ENCODE assay signal across 1 cellular context in the genomic region with DNA sequence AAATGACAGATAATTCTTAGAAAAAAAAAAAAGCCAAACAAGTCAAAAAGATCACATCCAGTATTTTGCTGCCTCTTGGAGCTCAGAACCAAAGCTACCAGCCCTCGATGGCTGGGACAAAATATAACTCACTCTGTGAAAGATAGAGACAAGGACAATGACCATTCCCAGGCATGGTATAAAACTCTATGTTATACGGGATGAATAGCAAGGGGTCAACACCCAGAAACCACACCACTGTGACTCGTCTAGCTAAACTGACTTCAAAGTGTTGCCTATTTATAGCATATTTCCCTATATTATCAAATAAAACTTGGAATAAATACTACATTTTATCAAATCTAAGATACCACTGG.
TF ChIP-seq lines count a peak whose summit lies in the region.

No MANE protein-coding gene starts in this region.

TF ChIP-seq in GM23338, 12 proteins besides CTCF, POLR2A, EP300 and RAD21 (continued from another document):
- TF ChIP-seq, protein P1, sequence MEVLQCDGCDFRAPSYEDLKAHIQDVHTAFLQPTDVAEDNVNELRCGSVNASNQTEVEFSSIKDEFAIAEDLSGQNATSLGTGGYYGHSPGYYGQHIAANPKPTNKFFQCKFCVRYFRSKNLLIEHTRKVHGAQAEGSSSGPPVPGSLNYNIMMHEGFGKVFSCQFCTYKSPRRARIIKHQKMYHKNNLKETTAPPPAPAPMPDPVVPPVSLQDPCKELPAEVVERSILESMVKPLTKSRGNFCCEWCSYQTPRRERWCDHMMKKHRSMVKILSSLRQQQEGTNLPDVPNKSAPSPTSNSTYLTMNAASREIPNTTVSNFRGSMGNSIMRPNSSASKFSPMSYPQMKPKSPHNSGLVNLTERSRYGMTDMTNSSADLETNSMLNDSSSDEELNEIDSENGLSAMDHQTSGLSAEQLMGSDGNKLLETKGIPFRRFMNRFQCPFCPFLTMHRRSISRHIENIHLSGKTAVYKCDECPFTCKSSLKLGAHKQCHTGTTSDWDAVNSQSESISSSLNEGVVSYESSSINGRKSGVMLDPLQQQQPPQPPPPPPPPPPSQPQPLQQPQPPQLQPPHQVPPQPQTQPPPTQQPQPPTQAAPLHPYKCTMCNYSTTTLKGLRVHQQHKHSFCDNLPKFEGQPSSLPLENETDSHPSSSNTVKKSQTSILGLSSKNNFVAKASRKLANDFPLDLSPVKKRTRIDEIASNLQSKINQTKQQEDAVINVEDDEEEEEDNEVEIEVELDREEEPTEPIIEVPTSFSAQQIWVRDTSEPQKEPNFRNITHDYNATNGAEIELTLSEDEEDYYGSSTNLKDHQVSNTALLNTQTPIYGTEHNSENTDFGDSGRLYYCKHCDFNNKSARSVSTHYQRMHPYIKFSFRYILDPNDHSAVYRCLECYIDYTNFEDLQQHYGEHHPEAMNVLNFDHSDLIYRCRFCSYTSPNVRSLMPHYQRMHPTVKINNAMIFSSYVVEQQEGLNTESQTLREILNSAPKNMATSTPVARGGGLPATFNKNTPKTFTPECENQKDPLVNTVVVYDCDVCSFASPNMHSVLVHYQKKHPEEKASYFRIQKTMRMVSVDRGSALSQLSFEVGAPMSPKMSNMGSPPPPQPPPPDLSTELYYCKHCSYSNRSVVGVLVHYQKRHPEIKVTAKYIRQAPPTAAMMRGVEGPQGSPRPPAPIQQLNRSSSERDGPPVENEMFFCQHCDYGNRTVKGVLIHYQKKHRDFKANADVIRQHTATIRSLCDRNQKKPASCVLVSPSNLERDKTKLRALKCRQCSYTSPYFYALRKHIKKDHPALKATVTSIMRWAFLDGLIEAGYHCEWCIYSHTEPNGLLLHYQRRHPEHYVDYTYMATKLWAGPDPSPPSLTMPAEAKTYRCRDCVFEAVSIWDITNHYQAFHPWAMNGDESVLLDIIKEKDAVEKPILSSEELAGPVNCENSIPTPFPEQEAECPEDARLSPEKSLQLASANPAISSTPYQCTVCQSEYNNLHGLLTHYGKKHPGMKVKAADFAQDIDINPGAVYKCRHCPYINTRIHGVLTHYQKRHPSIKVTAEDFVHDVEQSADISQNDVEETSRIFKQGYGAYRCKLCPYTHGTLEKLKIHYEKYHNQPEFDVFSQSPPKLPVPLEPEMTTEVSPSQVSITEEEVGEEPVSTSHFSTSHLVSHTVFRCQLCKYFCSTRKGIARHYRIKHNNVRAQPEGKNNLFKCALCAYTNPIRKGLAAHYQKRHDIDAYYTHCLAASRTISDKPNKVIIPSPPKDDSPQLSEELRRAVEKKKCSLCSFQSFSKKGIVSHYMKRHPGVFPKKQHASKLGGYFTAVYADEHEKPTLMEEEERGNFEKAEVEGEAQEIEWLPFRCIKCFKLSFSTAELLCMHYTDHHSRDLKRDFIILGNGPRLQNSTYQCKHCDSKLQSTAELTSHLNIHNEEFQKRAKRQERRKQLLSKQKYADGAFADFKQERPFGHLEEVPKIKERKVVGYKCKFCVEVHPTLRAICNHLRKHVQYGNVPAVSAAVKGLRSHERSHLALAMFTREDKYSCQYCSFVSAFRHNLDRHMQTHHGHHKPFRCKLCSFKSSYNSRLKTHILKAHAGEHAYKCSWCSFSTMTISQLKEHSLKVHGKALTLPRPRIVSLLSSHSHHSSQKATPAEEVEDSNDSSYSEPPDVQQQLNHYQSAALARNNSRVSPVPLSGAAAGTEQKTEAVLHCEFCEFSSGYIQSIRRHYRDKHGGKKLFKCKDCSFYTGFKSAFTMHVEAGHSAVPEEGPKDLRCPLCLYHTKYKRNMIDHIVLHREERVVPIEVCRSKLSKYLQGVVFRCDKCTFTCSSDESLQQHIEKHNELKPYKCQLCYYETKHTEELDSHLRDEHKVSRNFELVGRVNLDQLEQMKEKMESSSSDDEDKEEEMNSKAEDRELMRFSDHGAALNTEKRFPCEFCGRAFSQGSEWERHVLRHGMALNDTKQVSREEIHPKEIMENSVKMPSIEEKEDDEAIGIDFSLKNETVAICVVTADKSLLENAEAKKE (CRISPR knock-in tag; IDR thresholded peaks at IDR 0.05): no peak
- TF ChIP-seq EZH2phosphoT487 (IDR thresholded peaks at IDR 0.05; ENCODE audit: unreplicated experiment): no peak
- no peak for TF ChIP-seq STAT1 (IDR thresholded peaks at IDR 0.05; ENCODE audit: unreplicated experiment)
- no peak for TF ChIP-seq EZH2 (IDR thresholded peaks at IDR 0.05; ENCODE audit: low read depth, unreplicated experiment)
- TF ChIP-seq, protein P2, sequence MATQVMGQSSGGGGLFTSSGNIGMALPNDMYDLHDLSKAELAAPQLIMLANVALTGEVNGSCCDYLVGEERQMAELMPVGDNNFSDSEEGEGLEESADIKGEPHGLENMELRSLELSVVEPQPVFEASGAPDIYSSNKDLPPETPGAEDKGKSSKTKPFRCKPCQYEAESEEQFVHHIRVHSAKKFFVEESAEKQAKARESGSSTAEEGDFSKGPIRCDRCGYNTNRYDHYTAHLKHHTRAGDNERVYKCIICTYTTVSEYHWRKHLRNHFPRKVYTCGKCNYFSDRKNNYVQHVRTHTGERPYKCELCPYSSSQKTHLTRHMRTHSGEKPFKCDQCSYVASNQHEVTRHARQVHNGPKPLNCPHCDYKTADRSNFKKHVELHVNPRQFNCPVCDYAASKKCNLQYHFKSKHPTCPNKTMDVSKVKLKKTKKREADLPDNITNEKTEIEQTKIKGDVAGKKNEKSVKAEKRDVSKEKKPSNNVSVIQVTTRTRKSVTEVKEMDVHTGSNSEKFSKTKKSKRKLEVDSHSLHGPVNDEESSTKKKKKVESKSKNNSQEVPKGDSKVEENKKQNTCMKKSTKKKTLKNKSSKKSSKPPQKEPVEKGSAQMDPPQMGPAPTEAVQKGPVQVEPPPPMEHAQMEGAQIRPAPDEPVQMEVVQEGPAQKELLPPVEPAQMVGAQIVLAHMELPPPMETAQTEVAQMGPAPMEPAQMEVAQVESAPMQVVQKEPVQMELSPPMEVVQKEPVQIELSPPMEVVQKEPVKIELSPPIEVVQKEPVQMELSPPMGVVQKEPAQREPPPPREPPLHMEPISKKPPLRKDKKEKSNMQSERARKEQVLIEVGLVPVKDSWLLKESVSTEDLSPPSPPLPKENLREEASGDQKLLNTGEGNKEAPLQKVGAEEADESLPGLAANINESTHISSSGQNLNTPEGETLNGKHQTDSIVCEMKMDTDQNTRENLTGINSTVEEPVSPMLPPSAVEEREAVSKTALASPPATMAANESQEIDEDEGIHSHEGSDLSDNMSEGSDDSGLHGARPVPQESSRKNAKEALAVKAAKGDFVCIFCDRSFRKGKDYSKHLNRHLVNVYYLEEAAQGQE (IDR thresholded peaks at IDR 0.05; ENCODE audit: unreplicated experiment): no peak
- TF ChIP-seq CREB1 (CRISPR knock-in tag; IDR thresholded peaks at IDR 0.05; ENCODE audit: low read depth): no peak
- no peak for TF ChIP-seq POLR2AphosphoS5 (IDR thresholded peaks at IDR 0.05; ENCODE audit: low read depth)
TF ChIP-seq in GM23338: peak in this region for 0.
